In the genomic region with DNA sequence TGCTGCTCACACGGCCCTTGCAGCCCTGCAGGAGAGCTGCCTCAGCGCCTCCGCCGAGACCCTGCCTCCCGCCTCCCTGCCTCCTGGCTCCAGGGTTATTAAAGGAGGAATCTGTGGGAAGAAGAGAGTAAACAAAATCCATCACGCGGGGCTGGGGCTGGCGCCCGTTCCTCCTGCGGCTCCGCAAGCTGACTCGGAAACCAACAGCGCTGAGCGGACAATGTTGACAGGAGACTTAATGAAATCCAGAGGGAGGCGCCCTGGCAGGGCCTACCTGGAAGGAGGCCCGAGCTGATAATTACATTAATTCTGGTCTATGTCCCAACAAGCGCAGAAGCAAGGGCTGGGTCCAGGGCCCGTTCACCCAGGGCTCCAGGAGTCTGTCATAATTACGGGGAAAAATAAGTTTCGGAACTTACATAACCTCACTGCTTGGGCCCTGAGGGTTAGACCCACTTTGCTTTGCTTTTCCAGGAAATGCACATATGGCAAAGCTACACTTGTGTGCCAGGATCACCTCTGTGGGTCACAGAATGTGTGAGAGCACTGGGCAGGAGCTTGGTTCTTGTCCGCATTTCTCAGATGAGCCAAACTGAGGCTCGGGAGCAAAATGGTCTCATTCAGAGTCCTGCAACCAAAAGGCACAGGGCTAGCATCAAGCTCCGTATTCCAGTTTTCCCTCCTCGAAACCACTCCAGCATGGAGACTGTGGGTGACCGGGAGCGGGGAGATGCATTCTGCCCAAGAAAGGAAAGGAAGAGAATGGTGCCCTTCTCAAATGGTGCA, we compare ENCODE assay signal across 10 cellular contexts. TPM values are rescaled to one million over a fixed set of nuclear protein-coding genes. Genes with fewer than 3 reads are reported as not detected.
DNase-seq lines count a peak whose midpoint lies in the region; FAIRE-seq and TF ChIP-seq lines count a peak whose summit lies in the region.
"Had no signal": no experiment of that assay in that cellular context is flagged by ENCODE, and none has a peak within 500 bp of the region (broad histone marks: within the 10 kb centered on the region; RNA-seq: fewer than 3 reads in every experiment).

No MANE protein-coding gene starts in this region.

- peaks cover 3% of the 10 kb centered on the region for H3K9me3 Mint-ChIP-seq in nephron
- H3K9me3 Mint-ChIP-seq: activated naive CD8-positive, alpha-beta T cell treated with anti-CD3 and anti-CD28 coated beads for 36 hours had no signal

- H3K36me3 ChIP-seq in esophagus squamous epithelium = no peaks in the 10 kb centered on the region

- no peaks in the 10 kb centered on the region for H3K9me3 ChIP-seq in esophagus squamous epithelium

- FAIRE-seq in D721Med (lab: Jason Lieb, UNC) = no peak

- TF ChIP-seq CTCF in D721Med (IDR thresholded peaks at IDR 0.05; ENCODE audit: insufficient read depth, missing control alignments) (peak; percentile 17), esophagus squamous epithelium (IDR thresholded peaks at IDR 0.05) (no peak), nephron (IDR thresholded peaks at IDR 0.05; ENCODE audit: unreplicated experiment in 3 of 3) (no peak)

- intact Hi-C loops in esophagus squamous epithelium (cut with DNase I) = no loop called here

- H3K4me1 Mint-ChIP-seq in nephron = peaks cover 26% of the 10 kb centered on the region
- H3K4me1 Mint-ChIP-seq: activated naive CD8-positive, alpha-beta T cell treated with anti-CD3 and anti-CD28 coated beads for 36 hours had no signal

- H3K27me3 Mint-ChIP-seq in nephron (ENCODE audit: low read depth) = peaks cover 41% of the 10 kb centered on the region
- H3K27me3 Mint-ChIP-seq: activated naive CD8-positive, alpha-beta T cell treated with anti-CD3 and anti-CD28 coated beads for 36 hours had no signal

- peak overlapping the region in 1 of 3 experiments; percentile 3 for H3K4me3 Mint-ChIP-seq in nephron
- H3K4me3 Mint-ChIP-seq: activated naive CD8-positive, alpha-beta T cell treated with anti-CD3 and anti-CD28 coated beads for 36 hours had no signal

- TF ChIP-seq POLR2A in esophagus squamous epithelium (IDR thresholded peaks at IDR 0.05) = no peak

- peaks cover 8 to 34% (median 12%) of the 10 kb centered on the region in 3 donors for H3K4me1 ChIP-seq in esophagus squamous epithelium

- no peaks in the 10 kb centered on the region for H3K36me3 Mint-ChIP-seq in nephron (ENCODE audit: low read depth)
- H3K36me3 Mint-ChIP-seq: activated naive CD8-positive, alpha-beta T cell treated with anti-CD3 and anti-CD28 coated beads for 36 hours had no signal

- H3K27ac Mint-ChIP-seq in nephron = peak overlapping the region; percentile 36 to 95 (median 71)
- H3K27ac Mint-ChIP-seq: activated naive CD8-positive, alpha-beta T cell treated with anti-CD3 and anti-CD28 coated beads for 36 hours had no signal

- H3K4me3 ChIP-seq in esophagus squamous epithelium = peak overlapping the region in 1 of 4 donors; percentile 1

- WGBS in esophagus squamous epithelium, 2 donors = 27 to 41% methylated on average over 18 to 23 of the region's 26 CpGs

- H3K27ac ChIP-seq in esophagus squamous epithelium = peak overlapping the region in 3 of 4 donors; percentile 48 to 65 (median 54)

- H3K27me3 ChIP-seq in esophagus squamous epithelium = peaks cover 0 to 90% (median 0%) of the 10 kb centered on the region in 4 donors

- DNase-seq in D721Med (ENCODE audit: insufficient read length, low spot score) = no peak
- DNase-seq in NCI-H69 (lab: John Stamatoyannopoulos, UW) = peak; percentile 88
- DNase-seq in esophagus squamous epithelium (lab: John Stamatoyannopoulos, UW) = no peak
- no peak for DNase-seq in stimulated activated CD4-positive, alpha-beta T cell treated with anti-CD3 and anti-CD28 coated beads, Interleukin-4, amount 100 ng/mL, for 4 hours
- no peak for DNase-seq in NK-92 treated with Interleukin-12 subunit alpha and Interleukin-12 subunit beta, amount 100 ng/mL, for 24 hours (lab: John Stamatoyannopoulos, UW)
- no peak for DNase-seq in activated CD4-positive, CD25-positive, alpha-beta regulatory T cell treated with anti-CD3 and anti-CD28 coated beads, Interleukin-2, amount 50 U/mL, for 72 hours
- no peak for DNase-seq in NCI-H128 (lab: John Stamatoyannopoulos, UW; ENCODE audit: unreplicated experiment)
- DNase-seq: activated naive CD8-positive, alpha-beta T cell treated with anti-CD3 and anti-CD28 coated beads for 36 hours; Calu3 had no signal

RNA-seq across cellular contexts. Expression of gene SLC6A6, which starts 43.8 kb away (rescaled TPM):
- total RNA-seq in esophagus squamous epithelium = 10 to 100 TPM; 14.4 to 35.7 (median 17.0) TPM
